In genomic region chr3:125141596-125142417, GRCh38 we compare ENCODE assay signal across 8 cellular contexts.
DNase-seq lines count a peak whose midpoint lies in the region; ATAC-seq and TF ChIP-seq lines count a peak whose summit lies in the region.

No MANE protein-coding gene starts in this region.

- no peak for TF ChIP-seq POLR2A in breast epithelium (IDR thresholded peaks at IDR 0.05)

- POLR2A ChIA-PET in MCF 10A (lab: Yijun Ruan, JAX) (no interaction called here), WTC11 (lab: Charles Lee) (interaction anchor here (1.1 kb wide), 1 partner anchor 90 kb away, joined by 3 read pairs; no protein-coding TSS in a partner anchor), HEK293T (lab: Yijun Ruan, JAX) (no interaction called here)

- peak in 1 of 2 donors; percentile 68 for DNase-seq in breast epithelium (ENCODE audit: low spot score in 2 of 2)
- no peak for DNase-seq in MCF 10A (ENCODE audit: unreplicated experiment)
- peak; percentile 78 for DNase-seq in WTC11 (ENCODE audit: low spot score)
- peak; percentile 58 for DNase-seq in choroid plexus epithelial cell (ENCODE audit: low read depth)
- peak; percentile 87 for DNase-seq in lower lobe of right lung
- DNase-seq in stimulated activated CD8-positive, alpha-beta memory T cell treated with anti-CD3 and anti-CD28 coated beads, Interleukin-12 subunit alpha, Interleukin-12 subunit beta, amount 100 ng/mL, for 1 hour (ENCODE audit: low read depth) = peak; percentile 33
- DNase-seq in HEK293T (ENCODE audit: extremely low spot score) = no peak

- H3K27ac ChIP-seq in breast epithelium (peak overlapping the region; percentile 50 to 79), lower lobe of right lung (peak overlapping the region; percentile 80)

- intact Hi-C loops in breast epithelium (cut with DNase I; ENCODE audit: low total_unique reads) (no loop called here), MCF 10A (cut with micrococcal nuclease) (no loop called here), lower lobe of right lung (cut with DNase I) (no loop called here)

- no TSS peak for BruUV-seq in MCF 10A (replicated peaks; lab: Mats Ljungman, UMichigan)

- H3K9me3 Mint-ChIP-seq in MCF 10A (ENCODE audit: unreplicated experiment) (no peaks in the 10 kb centered on the region), WTC11 (no peaks in the 10 kb centered on the region)

- H3K4me3 Mint-ChIP-seq in MCF 10A (ENCODE audit: unreplicated experiment) (no peak overlapping the region), WTC11 (peak overlapping the region; percentile 73)

- H3K4me1 ChIP-seq in breast epithelium = no peaks in the 10 kb centered on the region
- H3K4me1 ChIP-seq in lower lobe of right lung = peaks cover 50% of the 10 kb centered on the region

- H3K27me3 Mint-ChIP-seq in MCF 10A (ENCODE audit: insufficient read depth, unreplicated experiment) (no peaks in the 10 kb centered on the region), WTC11 (ENCODE audit: low read depth) (peaks cover 8% of the 10 kb centered on the region)

- H3K4me1 Mint-ChIP-seq in MCF 10A (ENCODE audit: insufficient read depth, unreplicated experiment) = peaks cover 16% of the 10 kb centered on the region
- H3K4me1 Mint-ChIP-seq in WTC11 = peaks cover 46% of the 10 kb centered on the region

- ATAC-seq in HG03135 (IDR thresholded peaks at IDR 0.05; ENCODE audit: unreplicated experiment) (peak; percentile 60), WTC11 (peak; percentile 75), lower lobe of right lung (peak; percentile 89)

- no peaks in the 10 kb centered on the region for H3K36me3 ChIP-seq in breast epithelium
- no peaks in the 10 kb centered on the region for H3K36me3 ChIP-seq in lower lobe of right lung

- CTCF ChIA-PET in MCF 10A (lab: Yijun Ruan, JAX) (no interaction called here), WTC11 (lab: Charles Lee) (interaction anchor here (0.7 to 1.7 kb wide), 10 partner anchors 9 to 146 kb away, joined by 3 to 7 read pairs (median 4); no protein-coding TSS in a partner anchor), HEK293T (lab: Yijun Ruan, JAX) (no interaction called here)

- no peaks in the 10 kb centered on the region for H3K9me3 ChIP-seq in breast epithelium
- no peaks in the 10 kb centered on the region for H3K9me3 ChIP-seq in lower lobe of right lung

- H3K27me3 ChIP-seq in breast epithelium = no peaks in the 10 kb centered on the region
- no peaks in the 10 kb centered on the region for H3K27me3 ChIP-seq in lower lobe of right lung (ENCODE audit: low read depth)

- H3K4me3 ChIP-seq in breast epithelium (peak overlapping the region; percentile 33 to 76 (median 49)), choroid plexus epithelial cell (ENCODE audit: low read depth, low read length) (peak overlapping the region; percentile 46), lower lobe of right lung (peak overlapping the region; percentile 50)

- no peak overlapping the region for H3K27ac Mint-ChIP-seq in MCF 10A (ENCODE audit: low read depth, unreplicated experiment)
- H3K27ac Mint-ChIP-seq in WTC11 = no peak overlapping the region

- H3K36me3 Mint-ChIP-seq in MCF 10A (ENCODE audit: insufficient read depth, unreplicated experiment) = no peaks in the 10 kb centered on the region
- H3K36me3 Mint-ChIP-seq in WTC11 = no peaks in the 10 kb centered on the region

- peak in 2 of 3 donors; percentile 11 to 28 for TF ChIP-seq CTCF in breast epithelium (IDR thresholded peaks at IDR 0.05)
- TF ChIP-seq CTCF in MCF 10A (IDR thresholded peaks at IDR 0.05; ENCODE audit: unreplicated experiment) = no peak
- no peak for TF ChIP-seq CTCF in WTC11 (IDR thresholded peaks at IDR 0.05)
- TF ChIP-seq CTCF in choroid plexus epithelial cell (conservative IDR thresholded peaks at IDR 0.05; ENCODE audit: low read depth, low read length) = peak; percentile 37
- TF ChIP-seq CTCF in lower lobe of right lung (IDR thresholded peaks at IDR 0.05) = peak; percentile 48

TF ChIP-seq in WTC11, 78 proteins besides CTCF, POLR2A, EP300 and RAD21 (continues in another document):
- TF ChIP-seq CBFB (CRISPR knock-in tag; IDR thresholded peaks at IDR 0.05; ENCODE audit: low read depth) (no peak), FOXP1 (CRISPR knock-in tag; IDR thresholded peaks at IDR 0.05; ENCODE audit: borderline replicate concordance) (peak; percentile 71; the same call in 1 of the 2 replicates), SP1 (CRISPR knock-in tag; conservative IDR thresholded peaks at IDR 0.05) (0 out of 2 replicates have a peak, but pooled peaks have one; percentile 44), USF2 (CRISPR knock-in tag; IDR thresholded peaks at IDR 0.05) (0 out of 2 replicates have a peak, but pooled peaks have one; percentile 7)
- TF ChIP-seq, protein P1, sequence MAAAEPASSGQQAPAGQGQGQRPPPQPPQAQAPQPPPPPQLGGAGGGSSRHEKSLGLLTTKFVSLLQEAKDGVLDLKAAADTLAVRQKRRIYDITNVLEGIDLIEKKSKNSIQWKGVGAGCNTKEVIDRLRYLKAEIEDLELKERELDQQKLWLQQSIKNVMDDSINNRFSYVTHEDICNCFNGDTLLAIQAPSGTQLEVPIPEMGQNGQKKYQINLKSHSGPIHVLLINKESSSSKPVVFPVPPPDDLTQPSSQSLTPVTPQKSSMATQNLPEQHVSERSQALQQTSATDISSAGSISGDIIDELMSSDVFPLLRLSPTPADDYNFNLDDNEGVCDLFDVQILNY (CRISPR knock-in tag; IDR thresholded peaks at IDR 0.05) = no peak
- TF ChIP-seq, protein P2, sequence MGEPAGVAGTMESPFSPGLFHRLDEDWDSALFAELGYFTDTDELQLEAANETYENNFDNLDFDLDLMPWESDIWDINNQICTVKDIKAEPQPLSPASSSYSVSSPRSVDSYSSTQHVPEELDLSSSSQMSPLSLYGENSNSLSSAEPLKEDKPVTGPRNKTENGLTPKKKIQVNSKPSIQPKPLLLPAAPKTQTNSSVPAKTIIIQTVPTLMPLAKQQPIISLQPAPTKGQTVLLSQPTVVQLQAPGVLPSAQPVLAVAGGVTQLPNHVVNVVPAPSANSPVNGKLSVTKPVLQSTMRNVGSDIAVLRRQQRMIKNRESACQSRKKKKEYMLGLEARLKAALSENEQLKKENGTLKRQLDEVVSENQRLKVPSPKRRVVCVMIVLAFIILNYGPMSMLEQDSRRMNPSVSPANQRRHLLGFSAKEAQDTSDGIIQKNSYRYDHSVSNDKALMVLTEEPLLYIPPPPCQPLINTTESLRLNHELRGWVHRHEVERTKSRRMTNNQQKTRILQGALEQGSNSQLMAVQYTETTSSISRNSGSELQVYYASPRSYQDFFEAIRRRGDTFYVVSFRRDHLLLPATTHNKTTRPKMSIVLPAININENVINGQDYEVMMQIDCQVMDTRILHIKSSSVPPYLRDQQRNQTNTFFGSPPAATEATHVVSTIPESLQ (CRISPR knock-in tag; IDR thresholded peaks at IDR 0.05) = no peak

TF ChIP-seq in HEK293T, 16 proteins besides CTCF, POLR2A, EP300 and RAD21:
- TF ChIP-seq ELF4 (IDR thresholded peaks at IDR 0.05) (no peak), CTBP1 (IDR thresholded peaks at IDR 0.05; ENCODE audit: borderline replicate concordance) (no peak), FOXK2 (IDR thresholded peaks at IDR 0.05) (no peak), SUZ12 (IDR thresholded peaks at IDR 0.05) (no peak), TARDBP (IDR thresholded peaks at IDR 0.05) (no peak), FOXA1 (IDR thresholded peaks at IDR 0.05) (no peak), ARNT (IDR thresholded peaks at IDR 0.05) (no peak), PKNOX1 (IDR thresholded peaks at IDR 0.05) (no peak), LEF1 (IDR thresholded peaks at IDR 0.05; ENCODE audit: borderline replicate concordance) (no peak)

Comparison
In these comparisons a context has a peak if more than half of its experiments do, and no peak if none do; other contexts are left out.
1. CTCF ChIP-seq: peak in breast epithelium (2 of 3), choroid plexus epithelial cell (single experiment) and lower lobe of right lung (single experiment); none in MCF 10A (single experiment) and WTC11 (single experiment).
2. DNase-seq: peak in WTC11 (single experiment), choroid plexus epithelial cell (single experiment), lower lobe of right lung (single experiment) and stimulated activated CD8-positive, alpha-beta memory T cell treated with anti-CD3 and anti-CD28 coated beads, Interleukin-12 subunit alpha, Interleukin-12 subunit beta, amount 100 ng/mL, for 1 hour (single experiment); none in MCF 10A (single experiment) and HEK293T (single experiment).
3. Peak in every context shown above with its lines, with median percentiles within 50 percentile points of each other: H3K4me3 ChIP-seq and ATAC-seq.